ENCODE assay signal across 8 cellular contexts in genomic region chr18:6413554-6414117, GRCh38. TPM values are rescaled to one million over a fixed set of nuclear protein-coding genes. Genes with fewer than 3 reads are reported as not detected.
A peak's percentile ranks its signal among the peaks of the same experiment; 100 is the strongest.
DNase-seq lines count a peak whose midpoint lies in the region; ATAC-seq and TF ChIP-seq lines count a peak whose summit lies in the region.

No MANE protein-coding gene starts in this region.

- no peak for TF ChIP-seq CTCF in transverse colon (IDR thresholded peaks at IDR 0.05)

- CTCF ChIA-PET in activated CD4-positive, alpha-beta T cell treated with anti-CD3 and anti-CD28 coated beads, Interleukin-2, amount 10 ng/mL, durations not matched to agents 7 days and 5 days (lab: Charles Lee) = no interaction called here

- H3K27ac ChIP-seq in transverse colon = peak overlapping the region; percentile 80 to 89 (median 84)

- H3K4me1 Mint-ChIP-seq in activated CD4-positive, alpha-beta T cell treated with anti-CD3 and anti-CD28 coated beads, Interleukin-2, amount 10 ng/mL, durations not matched to agents 7 days and 5 days = peaks cover 11% of the 10 kb centered on the region
- H3K4me1 Mint-ChIP-seq in dendritic cell treated with granulocyte-macrophage colony-stimulating factor and Interleukin-4, amounts not matched to agents 40 ng/mL and 50 ng/mL, for 4 days (ENCODE audit: low read depth) = peaks cover 27% of the 10 kb centered on the region

- DNase-seq in activated CD4-positive, alpha-beta T cell treated with anti-CD3 and anti-CD28 coated beads, Interleukin-2, amount 10 ng/mL, durations not matched to agents 7 days and 5 days = no peak
- no peak for DNase-seq in activated CD4-positive, alpha-beta T cell treated with anti-CD3 and anti-CD28 coated beads, Interleukin-2, amount 50 U/mL, for 48 hours
- DNase-seq in mucosa of gallbladder (ENCODE audit: low spot score) (peak; percentile 20), transverse colon (no peak), cerebellar cortex (ENCODE audit: low spot score) (no peak), NCI-H524 treated with DMSO at 0.1 percent for 48 hours (lab: John Stamatoyannopoulos, UW) (no peak)

- peaks cover 0 to 10% (median 8%) of the 10 kb centered on the region in 4 donors for H3K4me1 ChIP-seq in transverse colon

- no peaks in the 10 kb centered on the region for H3K9me3 ChIP-seq in transverse colon

- in situ Hi-C loops in transverse colon (cut with MboI; ENCODE audit: low pct_ligation_motif_present in 1 of 4, low pct_unique_long_range_greater_than_20kb in 1 of 4, low sequenced_read_pairs in 3 of 4) = no loop called here

- POLR2A ChIA-PET in activated CD4-positive, alpha-beta T cell treated with anti-CD3 and anti-CD28 coated beads, Interleukin-2, amount 10 ng/mL, durations not matched to agents 7 days and 5 days (lab: Charles Lee) = no interaction called here

- no peaks in the 10 kb centered on the region for H3K36me3 ChIP-seq in transverse colon

- no peak overlapping the region for H3K27ac Mint-ChIP-seq in activated CD4-positive, alpha-beta T cell treated with anti-CD3 and anti-CD28 coated beads, Interleukin-2, amount 10 ng/mL, durations not matched to agents 7 days and 5 days
- peak overlapping the region; percentile 80 for H3K27ac Mint-ChIP-seq in dendritic cell treated with granulocyte-macrophage colony-stimulating factor and Interleukin-4, amounts not matched to agents 40 ng/mL and 50 ng/mL, for 4 days

- intact Hi-C loops in dendritic cell treated with granulocyte-macrophage colony-stimulating factor and Interleukin-4, amounts not matched to agents 40 ng/mL and 50 ng/mL, for 4 days (cut with micrococcal nuclease) = loop anchor here (5.0 kb wide), 1 partner anchor 96 kb away; no protein-coding TSS in a partner anchor
- intact Hi-C loops in transverse colon (cut with DNase I; ENCODE audit: low total_unique reads) = no loop called here

- no peak for TF ChIP-seq EP300 in transverse colon (IDR thresholded peaks at IDR 0.05; ENCODE audit: low read depth)

- no peaks in the 10 kb centered on the region for H3K27me3 ChIP-seq in transverse colon

- H3K4me3 ChIP-seq in transverse colon = peak overlapping the region; percentile 77 to 96 (median 88)

- no peak for TF ChIP-seq POLR2A in transverse colon (IDR thresholded peaks at IDR 0.05)

- H3K27me3 Mint-ChIP-seq in activated CD4-positive, alpha-beta T cell treated with anti-CD3 and anti-CD28 coated beads, Interleukin-2, amount 10 ng/mL, durations not matched to agents 7 days and 5 days = peaks cover 36% of the 10 kb centered on the region
- H3K27me3 Mint-ChIP-seq in dendritic cell treated with granulocyte-macrophage colony-stimulating factor and Interleukin-4, amounts not matched to agents 40 ng/mL and 50 ng/mL, for 4 days = peaks cover 14% of the 10 kb centered on the region

- H3K4me3 Mint-ChIP-seq in activated CD4-positive, alpha-beta T cell treated with anti-CD3 and anti-CD28 coated beads, Interleukin-2, amount 10 ng/mL, durations not matched to agents 7 days and 5 days = peak overlapping the region; percentile 57
- H3K4me3 Mint-ChIP-seq in dendritic cell treated with granulocyte-macrophage colony-stimulating factor and Interleukin-4, amounts not matched to agents 40 ng/mL and 50 ng/mL, for 4 days = peak overlapping the region; percentile 85

- H3K36me3 Mint-ChIP-seq in activated CD4-positive, alpha-beta T cell treated with anti-CD3 and anti-CD28 coated beads, Interleukin-2, amount 10 ng/mL, durations not matched to agents 7 days and 5 days (ENCODE audit: low read depth) = peaks cover 2% of the 10 kb centered on the region
- peaks cover 11% of the 10 kb centered on the region for H3K36me3 Mint-ChIP-seq in dendritic cell treated with granulocyte-macrophage colony-stimulating factor and Interleukin-4, amounts not matched to agents 40 ng/mL and 50 ng/mL, for 4 days (ENCODE audit: low read depth)

- ATAC-seq in GM18873 (IDR thresholded peaks at IDR 0.05; ENCODE audit: low FRiP score, unreplicated experiment) = no peak

- no peaks in the 10 kb centered on the region for H3K9me3 Mint-ChIP-seq in activated CD4-positive, alpha-beta T cell treated with anti-CD3 and anti-CD28 coated beads, Interleukin-2, amount 10 ng/mL, durations not matched to agents 7 days and 5 days
- no peaks in the 10 kb centered on the region for H3K9me3 Mint-ChIP-seq in dendritic cell treated with granulocyte-macrophage colony-stimulating factor and Interleukin-4, amounts not matched to agents 40 ng/mL and 50 ng/mL, for 4 days

- 37 to 100% methylated on average over 1 to 25 of the region's 25 CpGs for WGBS in transverse colon (ENCODE audit: low coverage in 1 of 2), 2 donors

RNA-seq across cellular contexts. Expression of gene L3MBTL4, which starts 1.1 kb away (rescaled TPM):
- total RNA-seq in activated CD4-positive, alpha-beta T cell treated with anti-CD3 and anti-CD28 coated beads, Interleukin-2, amount 10 ng/mL, durations not matched to agents 7 days and 5 days = under 1 TPM; 0.27 to 0.33 TPM
- total RNA-seq in mucosa of gallbladder (16.1 TPM), transverse colon (1 to 10 TPM in 3 of 4 donors, under 1 TPM in 1; 0.20 to 4.9 (median 2.9) TPM)
